21 cellular contexts compared by ENCODE assay signal in genomic region chr16:87712184-87712822, GRCh38.
"Had no signal": no experiment of that assay in that cellular context is flagged by ENCODE, and none has a peak within 500 bp of the region (broad histone marks: within the 10 kb centered on the region; RNA-seq: fewer than 3 reads in every experiment).

No MANE protein-coding gene starts in this region.

- H3K4me1 ChIP-seq: upper lobe of left lung had no signal

- H3K27me3 Mint-ChIP-seq: activated T-helper 17 cell treated with anti-CD3 and anti-CD28 coated beads, Interleukin-2, amount 50 U/mL, for 72 hours; central memory CD8-positive, alpha-beta T cell; naive B cell; stimulated activated memory B cell treated with anti-CD40 and anti-IgM and Interleukin-4, amounts not matched to agents 10 μg/mL and 1 μg/mL and 100 μg/mL, for 72 hours had no signal

- H3K27ac Mint-ChIP-seq: brain, progenitor cell of endocrine pancreas had no signal

- H3K27ac ChIP-seq: upper lobe of left lung had no signal

- H3K4me3 ChIP-seq: lung, smooth muscle cell, upper lobe of left lung had no signal

- H3K4me2 ChIP-seq: smooth muscle cell had no signal

- H3K9me3 ChIP-seq: upper lobe of left lung had no signal

- H3K27me3 ChIP-seq: upper lobe of left lung had no signal

- H3K9me3 Mint-ChIP-seq: activated naive CD4-positive, alpha-beta T cell treated with anti-CD3 and anti-CD28 coated beads, Interleukin-2, amount 50 U/mL, for 72 hours; activated T-helper 17 cell treated with anti-CD3 and anti-CD28 coated beads, Interleukin-2, amount 50 U/mL, for 72 hours; brain; central memory CD8-positive, alpha-beta T cell; naive B cell; stimulated activated memory B cell treated with anti-CD40 and anti-IgM and Interleukin-4, amounts not matched to agents 10 μg/mL and 1 μg/mL and 100 μg/mL, for 72 hours; T-helper 2 cell treated with Interferon-gamma antibody and Interleukin-4, amounts not matched to agents 5 μg/mL and 100 μg/mL, for 36 hours had no signal

- DNase-seq: activated CD4-positive, CD25-positive, alpha-beta regulatory T cell treated with anti-CD3 and anti-CD28 coated beads, Interleukin-2, amount 50 U/mL, for 72 hours; amniotic stem cell; effector memory CD4-positive, alpha-beta T cell; erythroblast; hypothalamus; left cardiac atrium; midbrain; naive B cell; nucleus accumbens; substantia nigra had no signal

- H3K4me1 Mint-ChIP-seq: brain had no signal

- ATAC-seq: left cardiac atrium, right cardiac atrium had no signal

- H3K4me3 Mint-ChIP-seq: brain; central memory CD8-positive, alpha-beta T cell; stimulated activated memory B cell treated with anti-CD40 and anti-IgM and Interleukin-4, amounts not matched to agents 10 μg/mL and 1 μg/mL and 100 μg/mL, for 72 hours; T-helper 2 cell treated with Interferon-gamma antibody and Interleukin-4, amounts not matched to agents 5 μg/mL and 100 μg/mL, for 36 hours had no signal
